ENCODE assay signal across 8 cellular contexts in genomic region chr5:134874831-134875655, GRCh38. TPM values are rescaled to one million over a fixed set of nuclear protein-coding genes. Genes with fewer than 3 reads are reported as not detected.
A peak's percentile ranks its signal among the peaks of the same experiment; 100 is the strongest.
DNase-seq lines count a peak whose midpoint lies in the region; ATAC-seq and TF ChIP-seq lines count a peak whose summit lies in the region.

No MANE protein-coding gene starts in this region.

- no peak overlapping the region for H3K27ac ChIP-seq in iPS-18a (ENCODE audit: low read length)

- BruUV-seq in MCF 10A (replicated peaks; lab: Mats Ljungman, UMichigan) = TSS peak; percentile 44

- CTCF ChIA-PET in MCF 10A (lab: Yijun Ruan, JAX) = interaction anchor here (0.7 to 1.9 kb wide), 3 partner anchors 26 to 30 kb away, joined by 3 to 5 read pairs (median 3); partner anchors contain the start of gene PCBD2

- peaks cover 0 to 2% (median 0%) of the 10 kb centered on the region in 3 donors for H3K27me3 Mint-ChIP-seq in CD14-positive monocyte (ENCODE audit: low read depth in 3 of 3)
- no peaks in the 10 kb centered on the region for H3K27me3 Mint-ChIP-seq in IgD-negative memory B cell
- no peaks in the 10 kb centered on the region for H3K27me3 Mint-ChIP-seq in T-helper 17 cell
- no peaks in the 10 kb centered on the region for H3K27me3 Mint-ChIP-seq in MCF 10A (ENCODE audit: insufficient read depth, unreplicated experiment)

- H3K27ac Mint-ChIP-seq in CD14-positive monocyte (peak overlapping the region; percentile 84 to 96 (median 92)), IgD-negative memory B cell (peak overlapping the region; percentile 88 to 96 (median 94)), T-helper 17 cell (peak overlapping the region; percentile 93), MCF 10A (ENCODE audit: low read depth, unreplicated experiment) (peak overlapping the region; percentile 97)

- H3K4me1 ChIP-seq in iPS-18a (ENCODE audit: control insufficient read depth, low read depth, low read length) = peaks cover 12% of the 10 kb centered on the region

- TF ChIP-seq CTCF in CD14-positive monocyte (IDR thresholded peaks at IDR 0.05) (no peak), MCF 10A (IDR thresholded peaks at IDR 0.05; ENCODE audit: unreplicated experiment) (no peak), retinal pigment epithelial cell (conservative IDR thresholded peaks at IDR 0.05; ENCODE audit: low read depth, low read length) (no peak)

- no peaks in the 10 kb centered on the region for H3K27me3 ChIP-seq in iPS-18a (ENCODE audit: control insufficient read depth, insufficient read depth, low read length)

- POLR2A ChIA-PET in MCF 10A (lab: Yijun Ruan, JAX) = interaction anchor here (0.5 to 2.9 kb wide), 8 partner anchors 8 to 30 kb away, joined by 3 to 32 read pairs (median 16); partner anchors contain the start of genes C5orf24 and PCBD2

- peak overlapping the region; percentile 78 for H3K9ac ChIP-seq in iPS-18a (ENCODE audit: low read length)

- H3K4me1 Mint-ChIP-seq in CD14-positive monocyte (peaks cover 25% of the 10 kb centered on the region), IgD-negative memory B cell (peaks cover 20 to 42% (median 34%) of the 10 kb centered on the region in 3 donors), T-helper 17 cell (peaks cover 39% of the 10 kb centered on the region), MCF 10A (ENCODE audit: insufficient read depth, unreplicated experiment) (peaks cover 28% of the 10 kb centered on the region)

- H3K36me3 ChIP-seq in iPS-18a (ENCODE audit: control insufficient read depth, low read depth, low read length) = no peaks in the 10 kb centered on the region

- no peaks in the 10 kb centered on the region for H3K9me3 ChIP-seq in T-helper 17 cell (ENCODE audit: control insufficient read depth, low read length, poor library complexity, severe bottlenecking)
- no peaks in the 10 kb centered on the region for H3K9me3 ChIP-seq in iPS-18a (ENCODE audit: control insufficient read depth, low read depth, low read length)

- H3K4me3 ChIP-seq in iPS-18a (ENCODE audit: low read length) (peak overlapping the region; percentile 62), retinal pigment epithelial cell (ENCODE audit: low read length) (peak overlapping the region; percentile 85)

- DNase-seq in CD14-positive monocyte (ENCODE audit: low spot score) = no peak
- no peak for DNase-seq in T-helper 17 cell
- DNase-seq in MCF 10A (ENCODE audit: unreplicated experiment) = peak; percentile 79
- DNase-seq in retinal pigment epithelial cell (ENCODE audit: low read depth) = no peak
- DNase-seq in NCI-H1105 treated with DMSO at 0.1 percent for 48 hours (lab: John Stamatoyannopoulos, UW) = no peak

- H3K36me3 Mint-ChIP-seq in CD14-positive monocyte (peaks cover 18 to 21% of the 10 kb centered on the region in 2 donors), IgD-negative memory B cell (no peaks in the 10 kb centered on the region), T-helper 17 cell (ENCODE audit: low read depth) (peaks cover 4% of the 10 kb centered on the region), MCF 10A (ENCODE audit: insufficient read depth, unreplicated experiment) (peaks cover 21% of the 10 kb centered on the region)

- ATAC-seq in GM19397 (IDR thresholded peaks at IDR 0.05; ENCODE audit: unreplicated experiment) (peak; percentile 37), T-helper 17 cell (peak; percentile 28)

- H3K9me3 Mint-ChIP-seq in CD14-positive monocyte (peaks cover 0 to 3% (median 0%) of the 10 kb centered on the region in 7 donors), IgD-negative memory B cell (peaks cover 0 to 2% (median 0%) of the 10 kb centered on the region in 3 donors), MCF 10A (ENCODE audit: unreplicated experiment) (no peaks in the 10 kb centered on the region)

- intact Hi-C loops in CD14-positive monocyte (cut with micrococcal nuclease) (loop anchor here in 1 of 2 donors (5.0 kb wide), 1 partner anchor 138 kb away; the partner anchor contains the start of gene CAMLG), MCF 10A (cut with micrococcal nuclease) (loop anchor here (1.0 kb wide), 1 partner anchor 29 kb away; no protein-coding TSS in a partner anchor)

- H3K4me3 Mint-ChIP-seq in CD14-positive monocyte (peak overlapping the region; percentile 94 to 96), IgD-negative memory B cell (peak overlapping the region; percentile 93 to 98 (median 96)), T-helper 17 cell (peak overlapping the region; percentile 95), MCF 10A (ENCODE audit: unreplicated experiment) (peak overlapping the region; percentile 98)

RNA-seq across cellular contexts. Expression of gene TXNDC15, which starts 0.9 kb away (rescaled TPM):
- polyA plus RNA-seq in CD14-positive monocyte = 10 to 100 TPM; 24.1 to 28.0 TPM
- 14.2 TPM for polyA plus RNA-seq in IgD-negative memory B cell
- 10 to 100 TPM; 31.5 to 36.5 TPM for total RNA-seq in T-helper 17 cell
- total RNA-seq in MCF 10A (2022) = 57.0 and 66.0 TPM in 2 replicates

RNA-seq across cellular contexts. Expression of gene C5orf24, which starts 29.3 kb away (rescaled TPM):
- polyA plus RNA-seq in CD14-positive monocyte (1 to 10 TPM; 5.6 to 6.6 TPM), IgD-negative memory B cell (9.4 TPM)
- total RNA-seq in T-helper 17 cell (10 to 100 TPM; 23.9 to 29.5 TPM), MCF 10A (2022) (61.4 and 66.0 TPM in 2 replicates)

RNA-seq across cellular contexts. Expression of gene PCBD2, which starts 29.9 kb away (rescaled TPM):
- polyA plus RNA-seq in CD14-positive monocyte = 10 to 100 TPM in 1 of 2 donors, 1 to 10 TPM in 1; 9.0 to 12.6 TPM
- 13.9 TPM for polyA plus RNA-seq in IgD-negative memory B cell
- total RNA-seq in T-helper 17 cell = 10 to 100 TPM in 1 of 2 donors, 1 to 10 TPM in 1; 9.0 to 10.9 TPM
- total RNA-seq in MCF 10A (2022) = 27.3 and 34.5 TPM in 2 replicates
